ENCODE assay signal across 9 cellular contexts in the genomic region with DNA sequence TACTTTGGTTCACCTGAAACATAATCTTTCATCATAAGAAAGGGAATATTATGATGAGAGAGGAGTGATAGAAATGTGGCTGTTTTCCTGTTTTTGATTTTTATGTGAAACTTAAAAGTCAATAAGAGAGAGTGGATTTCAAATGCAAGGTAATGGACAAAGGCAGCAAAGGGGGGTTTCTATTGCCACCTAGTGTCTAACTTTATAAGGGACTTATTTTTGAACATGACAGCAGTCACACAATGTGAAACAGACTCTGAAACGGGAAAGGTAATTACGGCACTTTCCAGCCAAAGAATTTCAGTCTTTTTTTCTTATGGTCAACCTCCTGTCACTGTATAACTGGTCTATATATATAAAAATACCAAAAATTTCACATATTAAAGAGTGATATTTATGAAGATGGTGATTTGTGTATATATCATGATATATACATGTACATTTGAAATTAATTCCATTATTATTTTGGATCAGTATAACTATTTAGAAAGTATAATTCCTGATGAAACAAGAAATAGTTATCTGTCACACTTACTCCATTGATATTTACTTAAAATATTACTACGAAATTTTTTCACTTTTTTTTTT.
DNase-seq lines count a peak whose midpoint lies in the region; ATAC-seq and TF ChIP-seq lines count a peak whose summit lies in the region.
"Had no signal": no experiment of that assay in that cellular context is flagged by ENCODE, and none has a peak within 500 bp of the region (broad histone marks: within the 10 kb centered on the region; RNA-seq: fewer than 3 reads in every experiment).

No MANE protein-coding gene starts in this region.

- no peaks in the 10 kb centered on the region for H3K4me1 ChIP-seq in transverse colon

- H3K27ac ChIP-seq in transverse colon, result peak overlapping the region in 3 of 4 donors; percentile 39 to 72 (median 60)

- no peak overlapping the region for H3K27ac Mint-ChIP-seq in activated naive CD8-positive, alpha-beta T cell treated with anti-CD3 and anti-CD28 coated beads, Interleukin-2, amount 50 U/mL, for 24 hours
- H3K27ac Mint-ChIP-seq: IgD-negative memory B cell had no signal

- H3K36me3 Mint-ChIP-seq in activated naive CD8-positive, alpha-beta T cell treated with anti-CD3 and anti-CD28 coated beads, Interleukin-2, amount 50 U/mL, for 24 hours (ENCODE audit: low read depth), result no peaks in the 10 kb centered on the region
- H3K36me3 Mint-ChIP-seq: IgD-negative memory B cell had no signal

- DNase-seq in AML-193 (lab: John Stamatoyannopoulos, UW) (peak; percentile 29 to 53), NCI-H1694 (lab: John Stamatoyannopoulos, UW) (peak; percentile 16), iPS-NIHi11 (ENCODE audit: low spot score) (peak; percentile 39), transverse colon (no peak), GOT3 (lab: John Stamatoyannopoulos, UW) (no peak)
- DNase-seq in activated naive CD8-positive, alpha-beta T cell treated with anti-CD3 and anti-CD28 coated beads, Interleukin-2, amount 50 U/mL, for 24 hours, result no peak

- H3K27me3 ChIP-seq in transverse colon, result no peaks in the 10 kb centered on the region

- no peaks in the 10 kb centered on the region for H3K9me3 Mint-ChIP-seq in activated naive CD8-positive, alpha-beta T cell treated with anti-CD3 and anti-CD28 coated beads, Interleukin-2, amount 50 U/mL, for 24 hours
- H3K9me3 Mint-ChIP-seq: IgD-negative memory B cell had no signal

- no peaks in the 10 kb centered on the region for H3K4me1 Mint-ChIP-seq in activated naive CD8-positive, alpha-beta T cell treated with anti-CD3 and anti-CD28 coated beads, Interleukin-2, amount 50 U/mL, for 24 hours

- TF ChIP-seq POLR2A in transverse colon (IDR thresholded peaks at IDR 0.05), result no peak

- TF ChIP-seq EP300 in transverse colon (IDR thresholded peaks at IDR 0.05; ENCODE audit: low read depth), result no peak

- H3K27me3 Mint-ChIP-seq in activated naive CD8-positive, alpha-beta T cell treated with anti-CD3 and anti-CD28 coated beads, Interleukin-2, amount 50 U/mL, for 24 hours, result peaks cover 15% of the 10 kb centered on the region

- no peaks in the 10 kb centered on the region for H3K36me3 ChIP-seq in transverse colon

- H3K4me3 Mint-ChIP-seq in activated naive CD8-positive, alpha-beta T cell treated with anti-CD3 and anti-CD28 coated beads, Interleukin-2, amount 50 U/mL, for 24 hours, result no peak overlapping the region
- H3K4me3 Mint-ChIP-seq: IgD-negative memory B cell had no signal

- no peaks in the 10 kb centered on the region for H3K9me3 ChIP-seq in transverse colon

- 11 to 21% methylated on average over 3 of the region's 3 CpGs for WGBS in transverse colon (ENCODE audit: low coverage in 1 of 2), 2 donors

- in situ Hi-C loops in transverse colon (cut with MboI; ENCODE audit: low pct_ligation_motif_present in 1 of 4, low pct_unique_long_range_greater_than_20kb in 1 of 4, low sequenced_read_pairs in 3 of 4), result loop anchor here in 1 of 4 donors (25.0 kb wide), 1 partner anchor 644 kb away; no protein-coding TSS in a partner anchor

- TF ChIP-seq CTCF in transverse colon (IDR thresholded peaks at IDR 0.05), result peak; percentile 46 to 61 (median 54)

- intact Hi-C loops in transverse colon (cut with DNase I; ENCODE audit: low total_unique reads), result loop anchor here (5.0 kb wide), 1 partner anchor 639 kb away; no protein-coding TSS in a partner anchor

- ATAC-seq in GM18858 (IDR thresholded peaks at IDR 0.05; ENCODE audit: unreplicated experiment), result peak; percentile 91
- peak; percentile 83 for ATAC-seq in HG02970 (IDR thresholded peaks at IDR 0.05; ENCODE audit: low FRiP score, unreplicated experiment)
- peak; percentile 43 for ATAC-seq in activated naive CD8-positive, alpha-beta T cell treated with anti-CD3 and anti-CD28 coated beads, Interleukin-2, amount 50 U/mL, for 24 hours

- H3K4me3 ChIP-seq in transverse colon, result no peak overlapping the region

Comparison
In these comparisons a context has a peak if more than half of its experiments do, and no peak if none do; other contexts are left out.
1. DNase-seq: peak in AML-193 (2 of 2), NCI-H1694 (single experiment) and iPS-NIHi11 (single experiment); none in activated naive CD8-positive, alpha-beta T cell treated with anti-CD3 and anti-CD28 coated beads, Interleukin-2, amount 50 U/mL, for 24 hours (single experiment), transverse colon (single experiment) and GOT3 (single experiment).
2. Peak in every context shown above with its lines, with median percentiles within 50 percentile points of each other: ATAC-seq.